ENCODE assay signal across 9 cellular contexts in genomic region chr9:18890372-18890771, GRCh38.
DNase-seq lines count a peak whose midpoint lies in the region; ATAC-seq lines count a peak whose summit lies in the region.
"Had no signal": no experiment of that assay in that cellular context is flagged by ENCODE, and none has a peak within 500 bp of the region (broad histone marks: within the 10 kb centered on the region; RNA-seq: fewer than 3 reads in every experiment).

No MANE protein-coding gene starts in this region.

- DNase-seq in AG08396 (ENCODE audit: low spot score) (peak; percentile 22), astrocyte of the hippocampus (ENCODE audit: low read depth, low spot score) (peak; percentile 28), DMS 273 treated with DMSO at 0.1 percent for 48 hours (lab: John Stamatoyannopoulos, UW) (no peak), NCI-H2196 treated with DMSO at 0.1 percent for 48 hours (lab: John Stamatoyannopoulos, UW; ENCODE audit: unreplicated experiment) (no peak)
- DNase-seq: head of caudate nucleus had no signal

- ATAC-seq in GM19452 (IDR thresholded peaks at IDR 0.05; ENCODE audit: unreplicated experiment) (peak; percentile 78), HG03280 (IDR thresholded peaks at IDR 0.05; ENCODE audit: unreplicated experiment) (peak; percentile 80), HG03469 (IDR thresholded peaks at IDR 0.05; ENCODE audit: unreplicated experiment) (no peak), HG03095 (IDR thresholded peaks at IDR 0.05; ENCODE audit: unreplicated experiment) (no peak)

Comparison
In these comparisons a context has a peak if more than half of its experiments do, and no peak if none do; other contexts are left out.
1. DNase-seq: peak in AG08396 (single experiment) and astrocyte of the hippocampus (single experiment); none in DMS 273 treated with DMSO at 0.1 percent for 48 hours (single experiment) and NCI-H2196 treated with DMSO at 0.1 percent for 48 hours (single experiment).
2. ATAC-seq: peak in GM19452 (single experiment) and HG03280 (single experiment); none in HG03469 (single experiment) and HG03095 (single experiment).